In the genomic region with DNA sequence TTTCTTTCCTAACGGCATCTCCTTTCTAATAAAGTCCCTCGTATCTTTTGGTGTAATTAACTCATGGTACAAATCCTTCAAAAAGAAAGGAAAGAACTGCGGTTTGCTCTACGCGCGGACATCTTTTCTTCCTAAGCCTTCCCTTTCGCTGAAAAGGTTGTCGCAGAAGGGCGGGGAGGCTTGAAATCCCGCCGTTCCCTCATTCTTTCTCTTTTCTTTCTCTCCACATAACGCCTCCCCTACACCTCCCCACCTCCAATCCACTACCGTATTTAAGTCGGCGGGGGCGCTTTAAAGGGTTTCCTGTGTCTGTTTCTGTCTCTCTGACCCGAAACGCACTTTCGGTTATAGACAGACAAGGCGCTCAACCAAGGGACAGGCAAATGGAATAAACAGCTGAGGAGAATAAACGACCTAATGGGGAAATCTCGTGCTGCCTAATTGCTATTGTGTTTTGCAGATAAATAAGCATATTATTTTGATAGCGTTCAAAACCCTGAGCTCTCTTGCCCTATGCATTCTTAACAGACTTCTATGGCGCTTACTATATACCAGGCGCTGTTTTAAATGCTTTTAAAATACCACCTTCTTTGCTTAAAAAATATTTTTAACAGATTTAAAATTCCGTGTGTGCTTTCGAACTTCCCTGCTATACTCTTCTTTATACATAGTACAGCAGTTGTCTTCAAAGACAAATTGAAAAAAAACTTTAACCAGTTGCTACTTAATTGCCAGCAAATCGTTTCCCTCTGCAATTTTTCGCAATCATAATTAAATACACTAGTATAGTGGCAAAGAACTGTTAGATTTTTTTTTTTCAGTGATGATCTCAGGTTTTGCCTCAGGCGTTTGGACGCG, we compare ENCODE assay signal across 8 cellular contexts. TPM values are rescaled to one million over a fixed set of nuclear protein-coding genes. Genes with fewer than 3 reads are reported as not detected.
A peak's percentile ranks its signal among the peaks of the same experiment; 100 is the strongest.
DNase-seq lines count a peak whose midpoint lies in the region; ATAC-seq, FAIRE-seq and TF ChIP-seq lines count a peak whose summit lies in the region.

No MANE protein-coding gene starts in this region.

- TF ChIP-seq CTCF in WTC11 (IDR thresholded peaks at IDR 0.05): no peak
- no peak for TF ChIP-seq CTCF in D721Med (IDR thresholded peaks at IDR 0.05; ENCODE audit: insufficient read depth, missing control alignments)

- FAIRE-seq in D721Med (lab: Jason Lieb, UNC): no peak

- DNase-seq in Daoy (ENCODE audit: low read depth) (peak; percentile 87), WTC11 (ENCODE audit: low spot score) (peak; percentile 81), cerebellum (ENCODE audit: low spot score) (peak; percentile 50), left lobe of liver (ENCODE audit: low spot score) (peak; percentile 87), D721Med (ENCODE audit: insufficient read length, low spot score) (no peak)
- peak; percentile 66 to 67 for DNase-seq in stimulated activated CD4-positive, alpha-beta T cell treated with anti-CD3 and anti-CD28 coated beads, Interleukin-2, amount 100 ng/mL, for 24 hours

- peak overlapping the region; percentile 35 to 92 (median 69) for H3K27ac Mint-ChIP-seq in IgD-negative memory B cell
- H3K27ac Mint-ChIP-seq in WTC11: peak overlapping the region; percentile 99

- H3K36me3 Mint-ChIP-seq in IgD-negative memory B cell (peaks cover 2% of the 10 kb centered on the region), WTC11 (no peaks in the 10 kb centered on the region)

- peak; percentile 60 for ATAC-seq in GM21528 (IDR thresholded peaks at IDR 0.05; ENCODE audit: low FRiP score, unreplicated experiment)
- peak; percentile 48 for ATAC-seq in WTC11
- ATAC-seq in left lobe of liver: peak; percentile 42

- H3K4me3 Mint-ChIP-seq in IgD-negative memory B cell (peak overlapping the region; percentile 68 to 90 (median 84)), WTC11 (peak overlapping the region; percentile 78)

- H3K27me3 Mint-ChIP-seq in IgD-negative memory B cell: peaks cover 53% of the 10 kb centered on the region
- peaks cover 28% of the 10 kb centered on the region for H3K27me3 Mint-ChIP-seq in WTC11 (ENCODE audit: low read depth)

- peaks cover 15 to 25% (median 22%) of the 10 kb centered on the region in 3 donors for H3K4me1 Mint-ChIP-seq in IgD-negative memory B cell
- H3K4me1 Mint-ChIP-seq in WTC11: peaks cover 62% of the 10 kb centered on the region

- peaks cover 0 to 4% (median 0%) of the 10 kb centered on the region in 3 donors for H3K9me3 Mint-ChIP-seq in IgD-negative memory B cell
- H3K9me3 Mint-ChIP-seq in WTC11: no peaks in the 10 kb centered on the region

- POLR2A ChIA-PET in WTC11 (lab: Charles Lee): interaction anchor here (1.4 kb wide), 1 partner anchor 162 kb away, joined by 3 read pairs; no protein-coding TSS in a partner anchor

- CTCF ChIA-PET in WTC11 (lab: Charles Lee): interaction anchor here (0.9 to 2.0 kb wide), 3 partner anchors 12 to 44 kb away, joined by 3 to 7 read pairs (median 6); a partner anchor contains a TSS

TF ChIP-seq in WTC11, 78 proteins besides CTCF, POLR2A, EP300 and RAD21:
- TF ChIP-seq, protein P1, sequence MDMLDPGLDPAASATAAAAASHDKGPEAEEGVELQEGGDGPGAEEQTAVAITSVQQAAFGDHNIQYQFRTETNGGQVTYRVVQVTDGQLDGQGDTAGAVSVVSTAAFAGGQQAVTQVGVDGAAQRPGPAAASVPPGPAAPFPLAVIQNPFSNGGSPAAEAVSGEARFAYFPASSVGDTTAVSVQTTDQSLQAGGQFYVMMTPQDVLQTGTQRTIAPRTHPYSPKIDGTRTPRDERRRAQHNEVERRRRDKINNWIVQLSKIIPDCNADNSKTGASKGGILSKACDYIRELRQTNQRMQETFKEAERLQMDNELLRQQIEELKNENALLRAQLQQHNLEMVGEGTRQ (CRISPR knock-in tag; IDR thresholded peaks at IDR 0.05): 0 out of 2 replicates have a peak, but pooled peaks have one; percentile 9
- TF ChIP-seq TEAD1 (CRISPR knock-in tag; IDR thresholded peaks at IDR 0.05) (peak; percentile 54; the same call in 1 of the 2 replicates), NFE2L1 (CRISPR knock-in tag; IDR thresholded peaks at IDR 0.05) (no peak), FOXK1 (CRISPR knock-in tag; IDR thresholded peaks at IDR 0.05) (peak; percentile 78; the same call in 1 of the 2 replicates), FOXP1 (CRISPR knock-in tag; IDR thresholded peaks at IDR 0.05; ENCODE audit: borderline replicate concordance) (no peak)
- TF ChIP-seq, protein P2, sequence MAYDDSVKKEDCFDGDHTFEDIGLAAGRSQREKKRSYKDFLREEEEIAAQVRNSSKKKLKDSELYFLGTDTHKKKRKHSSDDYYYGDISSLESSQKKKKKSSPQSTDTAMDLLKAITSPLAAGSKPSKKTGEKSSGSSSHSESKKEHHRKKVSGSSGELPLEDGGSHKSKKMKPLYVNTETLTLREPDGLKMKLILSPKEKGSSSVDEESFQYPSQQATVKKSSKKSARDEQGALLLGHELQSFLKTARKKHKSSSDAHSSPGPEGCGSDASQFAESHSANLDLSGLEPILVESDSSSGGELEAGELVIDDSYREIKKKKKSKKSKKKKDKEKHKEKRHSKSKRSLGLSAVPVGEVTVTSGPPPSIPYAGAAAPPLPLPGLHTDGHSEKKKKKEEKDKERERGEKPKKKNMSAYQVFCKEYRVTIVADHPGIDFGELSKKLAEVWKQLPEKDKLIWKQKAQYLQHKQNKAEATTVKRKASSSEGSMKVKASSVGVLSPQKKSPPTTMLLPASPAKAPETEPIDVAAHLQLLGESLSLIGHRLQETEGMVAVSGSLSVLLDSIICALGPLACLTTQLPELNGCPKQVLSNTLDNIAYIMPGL (CRISPR knock-in tag; IDR thresholded peaks at IDR 0.05): 0 out of 2 replicates have a peak, but pooled peaks have one; percentile 33
- TF ChIP-seq, protein P3, sequence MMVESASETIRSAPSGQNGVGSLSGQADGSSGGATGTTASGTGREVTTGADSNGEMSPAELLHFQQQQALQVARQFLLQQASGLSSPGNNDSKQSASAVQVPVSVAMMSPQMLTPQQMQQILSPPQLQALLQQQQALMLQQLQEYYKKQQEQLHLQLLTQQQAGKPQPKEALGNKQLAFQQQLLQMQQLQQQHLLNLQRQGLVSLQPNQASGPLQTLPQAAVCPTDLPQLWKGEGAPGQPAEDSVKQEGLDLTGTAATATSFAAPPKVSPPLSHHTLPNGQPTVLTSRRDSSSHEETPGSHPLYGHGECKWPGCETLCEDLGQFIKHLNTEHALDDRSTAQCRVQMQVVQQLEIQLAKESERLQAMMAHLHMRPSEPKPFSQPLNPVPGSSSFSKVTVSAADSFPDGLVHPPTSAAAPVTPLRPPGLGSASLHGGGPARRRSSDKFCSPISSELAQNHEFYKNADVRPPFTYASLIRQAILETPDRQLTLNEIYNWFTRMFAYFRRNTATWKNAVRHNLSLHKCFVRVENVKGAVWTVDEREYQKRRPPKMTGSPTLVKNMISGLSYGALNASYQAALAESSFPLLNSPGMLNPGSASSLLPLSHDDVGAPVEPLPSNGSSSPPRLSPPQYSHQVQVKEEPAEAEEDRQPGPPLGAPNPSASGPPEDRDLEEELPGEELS (CRISPR knock-in tag; IDR thresholded peaks at IDR 0.05): peak; percentile 40; the same call in 1 of the 2 replicates
- TF ChIP-seq, protein P4, sequence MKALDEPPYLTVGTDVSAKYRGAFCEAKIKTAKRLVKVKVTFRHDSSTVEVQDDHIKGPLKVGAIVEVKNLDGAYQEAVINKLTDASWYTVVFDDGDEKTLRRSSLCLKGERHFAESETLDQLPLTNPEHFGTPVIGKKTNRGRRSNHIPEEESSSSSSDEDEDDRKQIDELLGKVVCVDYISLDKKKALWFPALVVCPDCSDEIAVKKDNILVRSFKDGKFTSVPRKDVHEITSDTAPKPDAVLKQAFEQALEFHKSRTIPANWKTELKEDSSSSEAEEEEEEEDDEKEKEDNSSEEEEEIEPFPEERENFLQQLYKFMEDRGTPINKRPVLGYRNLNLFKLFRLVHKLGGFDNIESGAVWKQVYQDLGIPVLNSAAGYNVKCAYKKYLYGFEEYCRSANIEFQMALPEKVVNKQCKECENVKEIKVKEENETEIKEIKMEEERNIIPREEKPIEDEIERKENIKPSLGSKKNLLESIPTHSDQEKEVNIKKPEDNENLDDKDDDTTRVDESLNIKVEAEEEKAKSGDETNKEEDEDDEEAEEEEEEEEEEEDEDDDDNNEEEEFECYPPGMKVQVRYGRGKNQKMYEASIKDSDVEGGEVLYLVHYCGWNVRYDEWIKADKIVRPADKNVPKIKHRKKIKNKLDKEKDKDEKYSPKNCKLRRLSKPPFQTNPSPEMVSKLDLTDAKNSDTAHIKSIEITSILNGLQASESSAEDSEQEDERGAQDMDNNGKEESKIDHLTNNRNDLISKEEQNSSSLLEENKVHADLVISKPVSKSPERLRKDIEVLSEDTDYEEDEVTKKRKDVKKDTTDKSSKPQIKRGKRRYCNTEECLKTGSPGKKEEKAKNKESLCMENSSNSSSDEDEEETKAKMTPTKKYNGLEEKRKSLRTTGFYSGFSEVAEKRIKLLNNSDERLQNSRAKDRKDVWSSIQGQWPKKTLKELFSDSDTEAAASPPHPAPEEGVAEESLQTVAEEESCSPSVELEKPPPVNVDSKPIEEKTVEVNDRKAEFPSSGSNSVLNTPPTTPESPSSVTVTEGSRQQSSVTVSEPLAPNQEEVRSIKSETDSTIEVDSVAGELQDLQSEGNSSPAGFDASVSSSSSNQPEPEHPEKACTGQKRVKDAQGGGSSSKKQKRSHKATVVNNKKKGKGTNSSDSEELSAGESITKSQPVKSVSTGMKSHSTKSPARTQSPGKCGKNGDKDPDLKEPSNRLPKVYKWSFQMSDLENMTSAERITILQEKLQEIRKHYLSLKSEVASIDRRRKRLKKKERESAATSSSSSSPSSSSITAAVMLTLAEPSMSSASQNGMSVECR (CRISPR knock-in tag; IDR thresholded peaks at IDR 0.05; ENCODE audit: borderline replicate concordance): no peak; the same call in 1 of the 2 replicates

RNA-seq across cellular contexts. Expression of a gene that starts 2.5 kb away (rescaled TPM):
- total RNA-seq in Daoy (2014; rRNA removed; shearing (Covaris generic)): 0.77 and 1.2 TPM in 2 replicates
- polyA plus RNA-seq in IgD-negative memory B cell: 0.30 TPM
- total RNA-seq in WTC11 (2021) (10.6 to 12.3 TPM (median 11.5 TPM) in 3 replicates), cerebellum (9.5 TPM), left lobe of liver (2.3 TPM)

RNA-seq across cellular contexts. Expression of a gene that starts 43.8 kb away (rescaled TPM):
- 32.7 and 40.2 TPM in 2 replicates for total RNA-seq in Daoy (2014; rRNA removed; shearing (Covaris generic))
- 35.6 TPM for polyA plus RNA-seq in IgD-negative memory B cell
- total RNA-seq in WTC11 (2021): 9.0 to 14.4 TPM (median 9.9 TPM) in 3 replicates
- total RNA-seq in cerebellum: 28.8 TPM
- 12.4 TPM for total RNA-seq in left lobe of liver
